In genomic region chr3:195897853-195898415, GRCh38 we compare ENCODE assay signal across 10 cellular contexts. TPM values are rescaled to one million over a fixed set of nuclear protein-coding genes. Genes with fewer than 3 reads are reported as not detected.
A peak's percentile ranks its signal among the peaks of the same experiment; 100 is the strongest.
DNase-seq lines count a peak whose midpoint lies in the region; ATAC-seq and TF ChIP-seq lines count a peak whose summit lies in the region.
"Had no signal": no experiment of that assay in that cellular context is flagged by ENCODE, and none has a peak within 500 bp of the region (broad histone marks: within the 10 kb centered on the region; RNA-seq: fewer than 3 reads in every experiment).

No MANE protein-coding gene starts in this region.

- no peak for ATAC-seq in right cardiac atrium
- ATAC-seq in GM18498 (IDR thresholded peaks at IDR 0.05; ENCODE audit: unreplicated experiment), result no peak
- ATAC-seq in GM21825 (IDR thresholded peaks at IDR 0.05; ENCODE audit: unreplicated experiment), result no peak
- ATAC-seq in HG02885 (IDR thresholded peaks at IDR 0.05; ENCODE audit: poor library complexity, unreplicated experiment), result no peak
- no peak for ATAC-seq in GM19455 (IDR thresholded peaks at IDR 0.05; ENCODE audit: unreplicated experiment)
- ATAC-seq: body of pancreas had no signal

- H3K27me3 ChIP-seq in right cardiac atrium (ENCODE audit: control insufficient read depth, insufficient read depth), result no peaks in the 10 kb centered on the region
- no peaks in the 10 kb centered on the region for H3K27me3 ChIP-seq in hepatocyte
- H3K27me3 ChIP-seq: body of pancreas had no signal

- H3K4me1 ChIP-seq in right cardiac atrium (ENCODE audit: control insufficient read depth, insufficient read depth, low read length) (peaks cover 17% of the 10 kb centered on the region), hepatocyte (ENCODE audit: insufficient read depth) (peaks cover 34% of the 10 kb centered on the region)

- intact Hi-C loops in right cardiac atrium (cut with DNase I) (loop anchor here in 1 of 4 donors (5.0 kb wide), 1 partner anchor 36 kb away; no protein-coding TSS in a partner anchor), cardiac septum (cut with DNase I) (no loop called here)

- H3K4me3 ChIP-seq in right cardiac atrium (ENCODE audit: low read length) (no peak overlapping the region), hepatocyte (no peak overlapping the region)
- H3K4me3 ChIP-seq: body of pancreas had no signal

- H3K36me3 ChIP-seq in hepatocyte (replicated peaks; ENCODE audit: insufficient read depth, low read depth), result no peaks in the 10 kb centered on the region

- H2AFZ ChIP-seq in hepatocyte, result no peak overlapping the region

- WGBS in right cardiac atrium, result 70% methylated on average over 11 of the region's 11 CpGs
- 64% methylated on average over 11 of the region's 11 CpGs for WGBS in hepatocyte (ENCODE audit: low lambda C conversion rate, missing lambda C conversion rate)

- H3K9me2 ChIP-seq in hepatocyte (replicated peaks; ENCODE audit: insufficient read depth), result no peaks in the 10 kb centered on the region

- H4K20me1 ChIP-seq in hepatocyte (ENCODE audit: insufficient read depth, poor library complexity, severe bottlenecking), result peaks cover 16% of the 10 kb centered on the region

- H3K9me3 ChIP-seq in right cardiac atrium (ENCODE audit: control insufficient read depth, low read length) (no peaks in the 10 kb centered on the region), hepatocyte (ENCODE audit: low read depth) (no peaks in the 10 kb centered on the region)
- H3K9me3 ChIP-seq: body of pancreas had no signal

- DNase-seq in right cardiac atrium (peak in 2 of 3 donors; percentile 4 to 47), cardiac septum (ENCODE audit: low spot score) (no peak), hepatocyte (ENCODE audit: low spot score) (no peak)
- DNase-seq: KBM-7 had no signal

- H3K79me2 ChIP-seq in hepatocyte, result peaks cover 60% of the 10 kb centered on the region

- H3K4me2 ChIP-seq in hepatocyte, result no peak overlapping the region

- TF ChIP-seq CTCF in VCaP (conservative IDR thresholded peaks at IDR 0.05), result no peak
- peak; percentile 7 for TF ChIP-seq CTCF in hepatocyte (IDR thresholded peaks at IDR 0.05; ENCODE audit: poor library complexity)

- H3K27ac ChIP-seq in right cardiac atrium (ENCODE audit: low read length) (no peak overlapping the region), VCaP (peak overlapping the region; percentile 89), hepatocyte (peak overlapping the region; percentile 27)

RNA-seq across cellular contexts. Expression of gene TNK2, which starts 10.4 kb away (rescaled TPM):
- total RNA-seq in right cardiac atrium, result 100 to 1,000 TPM in 1 of 4 donors, 10 to 100 TPM in 3; 74.7 to 162 (median 84.2) TPM
- polyA plus RNA-seq in right cardiac atrium, result 40.1 TPM
- 48.3 TPM for total RNA-seq in cardiac septum
- total RNA-seq in hepatocyte, result 9.0 and 11.6 TPM in 2 replicates
- polyA plus RNA-seq in hepatocyte, result 5.9 and 6.7 TPM in 2 replicates

Comparison
In these comparisons a context has a peak if more than half of its experiments do, and no peak if none do; other contexts are left out.
1. DNase-seq: peak in right cardiac atrium (2 of 3); none in cardiac septum (single experiment) and hepatocyte (single experiment).